In genomic region chr2:242040681-242041080, GRCh38 we compare ENCODE assay signal across 29 cellular contexts.
"Had no signal": no experiment of that assay in that cellular context is flagged by ENCODE, and none has a peak within 500 bp of the region (broad histone marks: within the 10 kb centered on the region; RNA-seq: fewer than 3 reads in every experiment).

No MANE protein-coding gene starts in this region.

- H3K36me3 Mint-ChIP-seq: activated naive CD8-positive, alpha-beta T cell had no signal

- H3K27ac Mint-ChIP-seq: activated CD4-positive, alpha-beta T cell treated with anti-CD3 and anti-CD28 coated beads, Interleukin-2, amount 10 ng/mL, durations not matched to agents 7 days and 5 days; activated CD8-positive, alpha-beta T cell treated with anti-CD3 and anti-CD28 coated beads, Interleukin-2, amount 10 ng/mL, durations not matched to agents 7 days and 5 days; activated naive CD8-positive, alpha-beta T cell; activated T-cell treated with anti-CD3 and anti-CD28 coated beads, Interleukin-2, amount 50 U/mL, for 24 hours; activated T-helper 2 cell treated with anti-CD3 and anti-CD28 coated beads, Interferon-gamma antibody, Interleukin-2, Interleukin-4, amounts not matched to agents 10 μg/mL and 5 μg/mL and 100 μg/mL, durations not matched to agents 14 hours and 24 hours and 36 hours; T-helper 1 cell treated with Interleukin-12 subunit alpha and Interleukin-12 subunit beta and Interleukin-4 antibody, amounts not matched to agents 30 μg/mL and 1 μg/mL, for 36 hours; T-helper 2 cell treated with Interferon-gamma antibody and Interleukin-4, amounts not matched to agents 5 μg/mL and 100 μg/mL, for 36 hours had no signal

- H3K4me3 ChIP-seq: ascending aorta, cardiac muscle cell, SJSA1 had no signal

- H3K4me1 ChIP-seq: ascending aorta, SJSA1 had no signal

- H3K4me3 Mint-ChIP-seq: activated CD4-positive, alpha-beta T cell treated with anti-CD3 and anti-CD28 coated beads, Interleukin-2, amount 10 ng/mL, durations not matched to agents 7 days and 5 days; activated CD8-positive, alpha-beta T cell treated with anti-CD3 and anti-CD28 coated beads, Interleukin-2, amount 10 ng/mL, durations not matched to agents 7 days and 5 days; activated naive CD8-positive, alpha-beta T cell; activated T-cell treated with anti-CD3 and anti-CD28 coated beads, Interleukin-2, amount 50 U/mL, for 24 hours; T-helper 1 cell treated with Interleukin-12 subunit alpha and Interleukin-12 subunit beta and Interleukin-4 antibody, amounts not matched to agents 30 μg/mL and 1 μg/mL, for 36 hours; T-helper 2 cell treated with Interferon-gamma antibody and Interleukin-4, amounts not matched to agents 5 μg/mL and 100 μg/mL, for 36 hours had no signal

- DNase-seq: activated CD4-positive, alpha-beta T cell treated with anti-CD3 and anti-CD28 coated beads, Interleukin-2, amount 10 ng/mL, durations not matched to agents 7 days and 5 days; activated CD4-positive, alpha-beta T cell treated with anti-CD3 and anti-CD28 coated beads, Interleukin-2, amount 50 U/mL, for 48 hours; activated CD8-positive, alpha-beta T cell treated with anti-CD3 and anti-CD28 coated beads, Interleukin-2, amount 10 ng/mL, durations not matched to agents 7 days and 5 days; activated gamma-delta T cell; activated naive CD4-positive, alpha-beta T cell treated with Interleukin-2 at 50 U/mL for 16 hours; activated T-cell treated with anti-CD3 and anti-CD28 coated beads, Interleukin-2, amount 50 U/mL, for 24 hours; amniotic stem cell; Karpas-422; KBM-7; NCI-H1105; NCI-H1417 treated with DMSO at 0.1 percent for 48 hours; NCI-H187 treated with DMSO at 0.1 percent for 48 hours; NCI-H2081 treated with DMSO at 0.1 percent for 48 hours; NCI-H226; NCI-H446 treated with DMSO at 0.1 percent for 48 hours; NCI-H524; NCI-H748 treated with DMSO at 0.1 percent for 48 hours; NK-92 treated with Interleukin-12 subunit alpha and Interleukin-12 subunit beta, amount 100 ng/mL, for 24 hours; OCI-M1; RPMI8226; SHP77 treated with DMSO at 0.1 percent for 48 hours; SK-N-SH had no signal

- H3K9ac ChIP-seq: SK-N-SH had no signal

- H3K4me2 ChIP-seq: SK-N-SH had no signal

- H3K36me3 ChIP-seq: ascending aorta, cardiac muscle cell, SJSA1 had no signal

- H3K9me3 ChIP-seq: ascending aorta, SJSA1, SK-N-SH had no signal

- ATAC-seq: activated CD8-positive, alpha-beta T cell treated with anti-CD3 and anti-CD28 coated beads, Interleukin-2, amount 10 ng/mL, durations not matched to agents 7 days and 5 days had no signal

- H3K27ac ChIP-seq: ascending aorta, cardiac muscle cell, SJSA1 had no signal

- H3K9me3 Mint-ChIP-seq: activated CD4-positive, alpha-beta T cell treated with anti-CD3 and anti-CD28 coated beads, Interleukin-2, amount 10 ng/mL, durations not matched to agents 7 days and 5 days; activated T-cell treated with anti-CD3 and anti-CD28 coated beads, Interleukin-2, amount 50 U/mL, for 24 hours; activated T-helper 2 cell treated with anti-CD3 and anti-CD28 coated beads, Interferon-gamma antibody, Interleukin-2, Interleukin-4, amounts not matched to agents 10 μg/mL and 5 μg/mL and 100 μg/mL, durations not matched to agents 14 hours and 24 hours and 36 hours; T-helper 1 cell treated with Interleukin-12 subunit alpha and Interleukin-12 subunit beta and Interleukin-4 antibody, amounts not matched to agents 30 μg/mL and 1 μg/mL, for 36 hours; T-helper 2 cell treated with Interferon-gamma antibody and Interleukin-4, amounts not matched to agents 5 μg/mL and 100 μg/mL, for 36 hours had no signal
